Comparison of ENCODE assay signal across 16 cellular contexts in the genomic region with DNA sequence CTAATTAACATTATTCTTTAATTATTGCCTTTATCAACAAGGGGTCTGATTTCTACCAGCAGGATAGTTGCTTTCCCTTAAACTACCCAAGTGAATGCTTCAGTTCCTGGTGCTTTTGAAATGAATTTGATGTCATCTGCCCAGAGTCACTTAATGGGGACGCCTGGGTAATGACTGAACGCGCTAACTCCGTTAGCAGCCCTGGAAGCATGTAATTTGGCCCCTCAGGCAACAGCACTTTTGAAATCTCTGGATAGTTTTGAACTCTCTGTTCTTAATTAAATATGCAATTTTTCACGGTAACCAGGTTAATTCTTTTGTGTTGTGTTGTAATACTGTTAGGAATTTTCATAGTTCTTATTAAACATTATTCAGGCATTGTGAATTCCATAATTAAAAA. TPM values are rescaled to one million over a fixed set of nuclear protein-coding genes. Genes with fewer than 3 reads are reported as not detected.
A peak's percentile ranks its signal among the peaks of the same experiment; 100 is the strongest.
DNase-seq lines count a peak whose midpoint lies in the region; ATAC-seq, FAIRE-seq and TF ChIP-seq lines count a peak whose summit lies in the region.
"Had no signal": no experiment of that assay in that cellular context is flagged by ENCODE, and none has a peak within 500 bp of the region (broad histone marks: within the 10 kb centered on the region; RNA-seq: fewer than 3 reads in every experiment).

No MANE protein-coding gene starts in this region.

- no peak for TF ChIP-seq EP300 in K562 (IDR thresholded peaks at IDR 0.05; ENCODE audit: low read length)

- H3K27ac ChIP-seq in K562 (ENCODE audit: extremely low read depth, low read depth, low read length) = no peak overlapping the region
- no peak overlapping the region for H3K27ac ChIP-seq in trophoblast cell (ENCODE audit: low read depth, low read length)
- H3K27ac ChIP-seq in Peyer's patch = peak overlapping the region in 2 of 4 donors; percentile 57 to 70
- H3K27ac ChIP-seq: KMS-11, pancreas had no signal

- H3K23ac ChIP-seq in trophoblast cell (ENCODE audit: low read length) = no peak overlapping the region

- peaks cover 26% of the 10 kb centered on the region for H3K4me1 Mint-ChIP-seq in activated CD4-positive, alpha-beta T cell treated with anti-CD3 and anti-CD28 coated beads, Interleukin-2, amount 10 ng/mL, durations not matched to agents 24 days and 14 days

- DNase-seq in activated CD4-positive, alpha-beta T cell treated with anti-CD3 and anti-CD28 coated beads, Interleukin-2, amount 10 ng/mL, durations not matched to agents 24 days and 14 days = no peak
- no peak for DNase-seq in activated CD4-positive, alpha-beta T cell treated with anti-CD3 and anti-CD28 coated beads, Interleukin-2, amount 50 U/mL, for 48 hours
- DNase-seq in NCI-H2227 (lab: John Stamatoyannopoulos, UW; ENCODE audit: unreplicated experiment) (peak; percentile 30), K562 (ENCODE audit: extremely low read depth in 1 of 4, low spot score in 3 of 4) (no peak), trophoblast cell (peak; percentile 25 to 61), lower leg skin (ENCODE audit: low spot score in 2 of 2) (no peak), OCI-M1 (lab: John Stamatoyannopoulos, UW) (no peak), Peyer's patch (no peak)
- DNase-seq: mesendoderm, NCI-H187 treated with DMSO at 0.1 percent for 48 hours, NCI-H526 treated with DMSO at 0.1 percent for 48 hours, pancreas, Right ventricle myocardium superior, substantia nigra had no signal

- H3K27me3 Mint-ChIP-seq in activated CD4-positive, alpha-beta T cell treated with anti-CD3 and anti-CD28 coated beads, Interleukin-2, amount 10 ng/mL, durations not matched to agents 24 days and 14 days = no peaks in the 10 kb centered on the region

- no peaks in the 10 kb centered on the region for H4K20me1 ChIP-seq in K562 (replicated peaks; ENCODE audit: control insufficient read depth, insufficient read depth, low read length)

- CTCF ChIA-PET in K562 (lab: Yijun Ruan, JAX; ENCODE audit: low intra/inter-chr PET ratio) = no interaction called here

- no peak overlapping the region for H4K8ac ChIP-seq in trophoblast cell (ENCODE audit: low read depth, low read length)

- H3K9me3 ChIP-seq in K562 (replicated peaks; ENCODE audit: control insufficient read depth, insufficient read depth, low read depth, low read length) (no peaks in the 10 kb centered on the region), trophoblast cell (ENCODE audit: insufficient read depth, low read depth, low read length) (no peaks in the 10 kb centered on the region), Peyer's patch (no peaks in the 10 kb centered on the region)
- H3K9me3 ChIP-seq: pancreas had no signal

- H2AK5ac ChIP-seq in trophoblast cell (ENCODE audit: low read length) = no peak overlapping the region

- H3K9ac ChIP-seq in K562 (ENCODE audit: insufficient read depth in 1 of 2, low read depth in 2 of 2, low read length in 2 of 2) (no peak overlapping the region), trophoblast cell (ENCODE audit: low read length) (no peak overlapping the region)
- H3K9ac ChIP-seq: KMS-11 had no signal

- H2AFZ ChIP-seq in K562 (ENCODE audit: low read depth, low read length) (0 out of 2 replicates have a peak overlapping the region, but pooled peaks have one; percentile 71), trophoblast cell (ENCODE audit: insufficient read depth, low read length, poor library complexity) (no peak overlapping the region)

- H3K4me2 ChIP-seq in K562 (ENCODE audit: insufficient read depth, low read length) (no peak overlapping the region), trophoblast cell (ENCODE audit: low read length) (no peak overlapping the region)
- H3K4me2 ChIP-seq: KMS-11 had no signal

- H3K36me3 ChIP-seq in K562 (ENCODE audit: control insufficient read depth, insufficient read depth, low read length) (no peaks in the 10 kb centered on the region), trophoblast cell (ENCODE audit: control insufficient read depth in 1 of 2, insufficient read depth in 2 of 2, low read length in 2 of 2) (no peaks in the 10 kb centered on the region), Peyer's patch (no peaks in the 10 kb centered on the region)
- H3K36me3 ChIP-seq: pancreas had no signal

- peaks cover 23% of the 10 kb centered on the region for H3K9me3 Mint-ChIP-seq in activated CD4-positive, alpha-beta T cell treated with anti-CD3 and anti-CD28 coated beads, Interleukin-2, amount 10 ng/mL, durations not matched to agents 24 days and 14 days

- intact Hi-C loops in activated CD4-positive, alpha-beta T cell treated with anti-CD3 and anti-CD28 coated beads, Interleukin-2, amount 10 ng/mL, durations not matched to agents 24 days and 14 days (cut with micrococcal nuclease) = no loop called here
- intact Hi-C loops in K562 (cut with micrococcal nuclease) (no loop called here), lower leg skin (cut with DNase I; ENCODE audit: low total_unique reads) (no loop called here)

- H3K14ac ChIP-seq in trophoblast cell (ENCODE audit: low read length) = no peak overlapping the region

- FAIRE-seq in K562 (lab: Jason Lieb, UNC) = no peak
- FAIRE-seq: H1, pancreas had no signal

- no peak overlapping the region for H3K4me3 ChIP-seq in K562
- no peak overlapping the region for H3K4me3 ChIP-seq in trophoblast cell (ENCODE audit: low read depth, low read length)
- no peak overlapping the region for H3K4me3 ChIP-seq in lower leg skin (ENCODE audit: low read depth, poor library complexity, severe bottlenecking)
- no peak overlapping the region for H3K4me3 ChIP-seq in Peyer's patch
- H3K4me3 ChIP-seq: pancreas had no signal

- H3K27ac Mint-ChIP-seq in activated CD4-positive, alpha-beta T cell treated with anti-CD3 and anti-CD28 coated beads, Interleukin-2, amount 10 ng/mL, durations not matched to agents 24 days and 14 days = peak overlapping the region; percentile 97

- no peak overlapping the region for H2BK12ac ChIP-seq in trophoblast cell (ENCODE audit: low read length)

- H2BK5ac ChIP-seq in trophoblast cell (ENCODE audit: low read depth, low read length, poor library complexity) = no peak overlapping the region

- peaks cover 11% of the 10 kb centered on the region for H3K36me3 Mint-ChIP-seq in activated CD4-positive, alpha-beta T cell treated with anti-CD3 and anti-CD28 coated beads, Interleukin-2, amount 10 ng/mL, durations not matched to agents 24 days and 14 days (ENCODE audit: low read depth)

- no peak overlapping the region for H4K91ac ChIP-seq in trophoblast cell (ENCODE audit: low read depth, low read length)

- no peak overlapping the region for H4K12ac ChIP-seq in trophoblast cell (ENCODE audit: low read depth, low read length)

- H3K79me1 ChIP-seq in trophoblast cell (ENCODE audit: low read length) = no peaks in the 10 kb centered on the region

- TF ChIP-seq CTCF in K562 (IDR thresholded peaks at IDR 0.05 in 2 of 3, conservative IDR thresholded peaks at IDR 0.05 in 1 of 3; ENCODE audit: insufficient read depth in 2 of 3, low read depth in 1 of 3, low read length in 3 of 3) = no peak
- TF ChIP-seq CTCF in lower leg skin (IDR thresholded peaks at IDR 0.05) = no peak
- TF ChIP-seq CTCF in Peyer's patch (IDR thresholded peaks at IDR 0.05) = no peak

- H3K4me1 ChIP-seq in K562 (replicated peaks in 1 of 2; ENCODE audit: control insufficient read depth in 2 of 2, insufficient read depth in 2 of 2, low read length in 2 of 2) (peaks cover 2 to 8% of the 10 kb centered on the region in 2 experiments; a peak in 3 of 5 replicates), trophoblast cell (ENCODE audit: control insufficient read depth in 1 of 2, insufficient read depth in 2 of 2, low read length in 2 of 2) (peaks cover 0 to 2% of the 10 kb centered on the region in 2 experiments), Peyer's patch (peaks cover 0 to 9% (median 0%) of the 10 kb centered on the region in 4 donors)
- H3K4me1 ChIP-seq: pancreas had no signal

- no peak for ATAC-seq in K562

- POLR2A ChIA-PET in K562 (lab: Yijun Ruan, JAX) = no interaction called here

- H3K4me3 Mint-ChIP-seq in activated CD4-positive, alpha-beta T cell treated with anti-CD3 and anti-CD28 coated beads, Interleukin-2, amount 10 ng/mL, durations not matched to agents 24 days and 14 days = no peak overlapping the region

- H3K4ac ChIP-seq in trophoblast cell (ENCODE audit: low read depth, low read length) = no peak overlapping the region

- H3K9me1 ChIP-seq in K562 (ENCODE audit: control insufficient read depth, insufficient read depth, low read length) = no peaks in the 10 kb centered on the region

- H3K79me2 ChIP-seq in K562 (ENCODE audit: control insufficient read depth, insufficient read depth, low read length) (no peaks in the 10 kb centered on the region), trophoblast cell (ENCODE audit: control insufficient read depth, insufficient read depth, low read length, poor library complexity) (no peaks in the 10 kb centered on the region)

- no peak overlapping the region for H3K18ac ChIP-seq in trophoblast cell (ENCODE audit: low read length)

- H3K27me3 ChIP-seq in K562 (ENCODE audit: control insufficient read depth in 2 of 2, insufficient read depth in 2 of 2, low read length in 2 of 2) (peaks cover 10 to 40% of the 10 kb centered on the region in 2 experiments; a peak in 4 of 5 replicates), trophoblast cell (ENCODE audit: insufficient read depth, low read length) (no peaks in the 10 kb centered on the region), Peyer's patch (no peaks in the 10 kb centered on the region)
- H3K27me3 ChIP-seq: pancreas had no signal

- TF ChIP-seq RAD21 in K562 (CRISPR knock-in tag; conservative IDR thresholded peaks at IDR 0.05 in 1 of 2, IDR thresholded peaks at IDR 0.05 in 1 of 2) = no peak

- WGBS in K562 (ENCODE audit: insufficient coverage, low coverage, missing lambda C conversion rate) = 35% methylated on average over 5 of the region's 5 CpGs
- no CpG with 5 or more reads among the region's 5 CpGs for WGBS in trophoblast cell (ENCODE audit: extremely low coverage, insufficient coverage, insufficient read length)
- 29 to 33% methylated on average over 5 of the region's 5 CpGs for WGBS in lower leg skin, 2 donors

- BruUV-seq in K562 (replicated peaks; lab: Mats Ljungman, UMichigan) = no TSS peak

- in situ Hi-C loops in K562 (cut with MboI) = no loop called here

- H2BK120ac ChIP-seq in trophoblast cell (ENCODE audit: insufficient read depth, low read length, poor library complexity) = no peak overlapping the region

- no peak for TF ChIP-seq POLR2A in K562 (conservative IDR thresholded peaks at IDR 0.05)
- no peak for TF ChIP-seq POLR2A in lower leg skin (IDR thresholded peaks at IDR 0.05)
- no peak for TF ChIP-seq POLR2A in Peyer's patch (IDR thresholded peaks at IDR 0.05)

RNA-seq across cellular contexts. Expression of a gene that starts 23.8 kb away (rescaled TPM):
- 0.16 TPM in 1 of 2 replicates, not detected in the other for total RNA-seq in activated CD4-positive, alpha-beta T cell treated with anti-CD3 and anti-CD28 coated beads, Interleukin-2, amount 10 ng/mL, durations not matched to agents 24 days and 14 days
- not detected in 2 replicates for total RNA-seq in K562 (2011; cell fraction: chromatin; rRNA removed; ENCODE audit: low replicate concordance)
- not detected in 2 replicates for total RNA-seq in K562 (2011; cell fraction: nucleolus; rRNA removed)
- total RNA-seq in K562 (2011; cell fraction: nucleoplasm; rRNA removed) = not detected in 2 replicates
- not detected in 2 replicates for total RNA-seq in K562 (2014; rRNA removed)
- not detected in 2 replicates for total RNA-seq in K562 (2014; rRNA removed; fragmentation: Illumina TruSeq; extraction: Trizol)
- total RNA-seq in K562 (2015; rRNA removed; fragmentation: Illumina TruSeq; extraction: Trizol) = not detected in 2 replicates
- total RNA-seq in K562 (2021) = not detected in 2 replicates
- not detected in 2 replicates for polyA plus RNA-seq in K562 (2011; rRNA removed)
- not detected in 2 replicates for polyA plus RNA-seq in K562 (2011; cell fraction: cytosol; rRNA removed)
- polyA plus RNA-seq in K562 (2011; cell fraction: nucleus; rRNA removed) = not detected in 2 replicates
- polyA plus RNA-seq in K562 (2012) = not detected in 2 replicates
- not detected in 2 replicates for polyA plus RNA-seq in K562 (2014; fragmentation: Illumina TruSeq; extraction: Trizol)
- polyA plus RNA-seq in K562 (2014; fragmentation: Nextera tagmentation; extraction: Ambion mirVana) = not detected
- polyA plus RNA-seq in K562 (2014; rRNA removed) = not detected in 2 replicates
- not detected in 2 replicates for polyA minus RNA-seq in K562 (2011; rRNA and poly(A)+ RNA removed)
- not detected in 2 replicates for polyA minus RNA-seq in K562 (2011; cell fraction: cytosol; rRNA and poly(A)+ RNA removed)
- not detected in 2 replicates for polyA minus RNA-seq in K562 (2011; cell fraction: nucleus; rRNA and poly(A)+ RNA removed)
- 0.27 and 0.29 TPM in 2 replicates for polyA plus RNA-seq in trophoblast cell (2013)
- total RNA-seq in lower leg skin = 1 to 10 TPM in 1 of 4 donors, under 1 TPM in 2, not detected in 1; 0.21 to 1.5 (median 0.61) TPM
- under 1 TPM in 1 of 4 donors, not detected in 3; 0.28 TPM for total RNA-seq in Peyer's patch
- total RNA-seq: Right ventricle myocardium superior had no signal

Comparison
In these comparisons a context has a peak if more than half of its experiments do, and no peak if none do; other contexts are left out.
1. DNase-seq: peak in NCI-H2227 (single experiment) and trophoblast cell (2 of 2); none in activated CD4-positive, alpha-beta T cell treated with anti-CD3 and anti-CD28 coated beads, Interleukin-2, amount 10 ng/mL, durations not matched to agents 24 days and 14 days (single experiment), activated CD4-positive, alpha-beta T cell treated with anti-CD3 and anti-CD28 coated beads, Interleukin-2, amount 50 U/mL, for 48 hours (0 of 2), K562 (0 of 4), lower leg skin (0 of 2), OCI-M1 (single experiment) and Peyer's patch (0 of 3).